ENCODE assay signal across 25 cellular contexts in the genomic region with DNA sequence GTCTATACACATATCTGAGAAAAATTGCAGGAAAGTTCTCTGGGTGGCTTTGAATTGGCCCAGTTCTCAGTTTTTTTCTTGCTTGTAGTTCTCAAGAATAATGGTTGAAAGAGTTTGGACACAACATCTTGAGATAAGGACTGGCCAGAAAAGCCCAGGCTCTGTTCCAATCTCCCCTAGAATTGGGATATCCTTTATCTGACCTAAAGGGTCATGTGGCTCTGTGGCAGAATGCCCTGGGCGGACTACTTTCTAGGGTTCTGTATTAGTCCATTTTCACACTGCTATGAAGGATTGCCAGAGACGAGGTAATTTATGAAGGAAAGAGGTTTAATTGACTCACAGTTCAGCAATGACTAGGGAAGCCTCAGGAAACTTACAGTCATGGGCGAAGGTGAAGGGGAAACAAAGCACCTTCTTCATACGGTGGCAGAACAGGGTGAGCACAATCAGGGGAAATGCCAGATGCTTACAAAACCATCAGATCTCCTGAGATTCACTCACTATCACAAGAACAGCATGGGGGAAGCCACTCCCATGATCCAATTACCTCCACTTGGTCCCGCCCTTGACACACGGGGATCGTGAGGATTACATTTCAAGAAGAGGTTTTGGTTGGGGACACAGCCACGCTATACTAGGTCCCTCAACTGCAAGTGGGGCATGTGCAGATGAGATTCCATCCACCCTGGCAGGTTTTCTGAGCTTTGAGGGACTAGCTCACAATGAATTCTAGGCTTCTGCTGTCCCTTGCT.
"Had no signal": no experiment of that assay in that cellular context is flagged by ENCODE, and none has a peak within 500 bp of the region (broad histone marks: within the 10 kb centered on the region; RNA-seq: fewer than 3 reads in every experiment).

No MANE protein-coding gene starts in this region.

- DNase-seq: activated CD4-positive, alpha-beta T cell treated with anti-CD3 and anti-CD28 coated beads, Interleukin-2, amount 10 ng/mL, durations not matched to agents 7 days and 5 days; activated CD8-positive, alpha-beta memory T cell treated with anti-CD3 and anti-CD28 coated beads, Interleukin-2, amount 10 ng/mL, durations not matched to agents 7 days and 5 days; activated CD8-positive, alpha-beta T cell treated with anti-CD3 and anti-CD28 coated beads for 36 hours; activated gamma-delta T cell; activated naive CD4-positive, alpha-beta T cell treated with anti-CD3 and anti-CD28 coated beads, Interleukin-2, amount 50 U/mL, for 16 hours; activated naive CD8-positive, alpha-beta T cell treated with anti-CD3 and anti-CD28 coated beads, Interleukin-2, amount 50 U/mL, for 24 hours; activated T-cell treated with anti-CD3 and anti-CD28 coated beads for 4 hours; central memory CD4-positive, alpha-beta T cell; dorsolateral prefrontal cortex; kidney; naive thymus-derived CD8-positive, alpha-beta T cell; retina; spleen; stimulated activated CD4-positive, alpha-beta T cell treated with anti-CD3 and anti-CD28 coated beads, Interleukin-4, amount 100 ng/mL, for 1 hour; stimulated activated naive CD4-positive, alpha-beta T cell; SW 1271; T-helper 17 cell; tibial artery had no signal

- FAIRE-seq: colon, kidney had no signal

- H3K27me3 ChIP-seq: heart left ventricle, spleen, tibial artery had no signal

- H3K36me3 Mint-ChIP-seq: activated CD8-positive, alpha-beta memory T cell treated with anti-CD3 and anti-CD28 coated beads, Interleukin-2, amount 10 ng/mL, durations not matched to agents 7 days and 5 days; brain had no signal

- H3K27ac Mint-ChIP-seq: activated CD4-positive, alpha-beta T cell treated with anti-CD3 and anti-CD28 coated beads, Interleukin-2, amount 10 ng/mL, durations not matched to agents 7 days and 5 days; activated CD8-positive, alpha-beta memory T cell treated with anti-CD3 and anti-CD28 coated beads, Interleukin-2, amount 10 ng/mL, durations not matched to agents 7 days and 5 days; activated CD8-positive, alpha-beta T cell treated with anti-CD3 and anti-CD28 coated beads for 36 hours; activated naive CD8-positive, alpha-beta T cell treated with anti-CD3 and anti-CD28 coated beads, Interleukin-2, amount 50 U/mL, for 24 hours; activated T-helper 1 cell treated with anti-CD3 and anti-CD28 coated beads, Interleukin-12 subunit alpha, Interleukin-12 subunit beta, Interleukin-2, Interleukin-4 antibody, amounts not matched to agents 30 ng/mL and 10 ng/mL and 1 ng/mL, durations not matched to agents 14 hours and 24 hours and 36 hours; brain; mesothelial cell of epicardium; naive thymus-derived CD8-positive, alpha-beta T cell; progenitor cell of endocrine pancreas; T-helper 17 cell had no signal

- H3K4me1 ChIP-seq: spleen, tibial artery had no signal

- H3K36me3 ChIP-seq: heart left ventricle, spleen, tibial artery had no signal

- H3K27ac ChIP-seq: dorsolateral prefrontal cortex, heart left ventricle, spleen, tibial artery had no signal

- H3K27me3 Mint-ChIP-seq: activated CD4-positive, alpha-beta T cell treated with anti-CD3 and anti-CD28 coated beads, Interleukin-2, amount 10 ng/mL, durations not matched to agents 7 days and 5 days; activated CD8-positive, alpha-beta memory T cell treated with anti-CD3 and anti-CD28 coated beads, Interleukin-2, amount 10 ng/mL, durations not matched to agents 7 days and 5 days; activated CD8-positive, alpha-beta T cell treated with anti-CD3 and anti-CD28 coated beads for 36 hours; activated naive CD8-positive, alpha-beta T cell treated with anti-CD3 and anti-CD28 coated beads, Interleukin-2, amount 50 U/mL, for 24 hours; brain; naive thymus-derived CD8-positive, alpha-beta T cell; progenitor cell of endocrine pancreas; T-helper 17 cell had no signal

- H3K4me3 Mint-ChIP-seq: activated CD4-positive, alpha-beta T cell treated with anti-CD3 and anti-CD28 coated beads, Interleukin-2, amount 10 ng/mL, durations not matched to agents 7 days and 5 days; activated CD8-positive, alpha-beta memory T cell treated with anti-CD3 and anti-CD28 coated beads, Interleukin-2, amount 10 ng/mL, durations not matched to agents 7 days and 5 days; activated CD8-positive, alpha-beta T cell treated with anti-CD3 and anti-CD28 coated beads for 36 hours; activated naive CD8-positive, alpha-beta T cell treated with anti-CD3 and anti-CD28 coated beads, Interleukin-2, amount 50 U/mL, for 24 hours; activated T-helper 1 cell treated with anti-CD3 and anti-CD28 coated beads, Interleukin-12 subunit alpha, Interleukin-12 subunit beta, Interleukin-2, Interleukin-4 antibody, amounts not matched to agents 30 ng/mL and 10 ng/mL and 1 ng/mL, durations not matched to agents 14 hours and 24 hours and 36 hours; brain; mesothelial cell of epicardium; naive thymus-derived CD8-positive, alpha-beta T cell; T-helper 17 cell had no signal

- ATAC-seq: activated CD8-positive, alpha-beta memory T cell treated with anti-CD3 and anti-CD28 coated beads, Interleukin-2, amount 10 ng/mL, durations not matched to agents 7 days and 5 days; activated CD8-positive, alpha-beta T cell treated with anti-CD3 and anti-CD28 coated beads for 36 hours; activated naive CD8-positive, alpha-beta T cell treated with anti-CD3 and anti-CD28 coated beads, Interleukin-2, amount 50 U/mL, for 24 hours; heart left ventricle; left lobe of liver; naive thymus-derived CD8-positive, alpha-beta T cell; T-helper 17 cell had no signal

- H3K4me1 Mint-ChIP-seq: activated CD4-positive, alpha-beta T cell treated with anti-CD3 and anti-CD28 coated beads, Interleukin-2, amount 10 ng/mL, durations not matched to agents 7 days and 5 days; activated CD8-positive, alpha-beta memory T cell treated with anti-CD3 and anti-CD28 coated beads, Interleukin-2, amount 10 ng/mL, durations not matched to agents 7 days and 5 days; activated naive CD8-positive, alpha-beta T cell treated with anti-CD3 and anti-CD28 coated beads, Interleukin-2, amount 50 U/mL, for 24 hours; naive thymus-derived CD8-positive, alpha-beta T cell; T-helper 17 cell had no signal

- H3K4me3 ChIP-seq: dorsolateral prefrontal cortex, heart left ventricle, spleen, tibial artery had no signal
